ENCODE assay signal across 27 cellular contexts in genomic region chr4:158766419-158767044, GRCh38. TPM values are rescaled to one million over a fixed set of nuclear protein-coding genes. Genes with fewer than 3 reads are reported as not detected.
DNase-seq lines count a peak whose midpoint lies in the region; ATAC-seq and TF ChIP-seq lines count a peak whose summit lies in the region.
"Had no signal": no experiment of that assay in that cellular context is flagged by ENCODE, and none has a peak within 500 bp of the region (broad histone marks: within the 10 kb centered on the region; RNA-seq: fewer than 3 reads in every experiment).

No MANE protein-coding gene starts in this region.

- H3K36me3 ChIP-seq in IMR-90 (ENCODE audit: control insufficient read depth, insufficient read depth, low read length) = no peaks in the 10 kb centered on the region
- no peaks in the 10 kb centered on the region for H3K36me3 ChIP-seq in ascending aorta
- H3K36me3 ChIP-seq in psoas muscle (ENCODE audit: insufficient read depth in 1 of 2, low read depth in 1 of 2) = no peaks in the 10 kb centered on the region
- H3K36me3 ChIP-seq in ovary = no peaks in the 10 kb centered on the region
- H3K36me3 ChIP-seq: breast epithelium, right lobe of liver, suprapubic skin had no signal

- POLR2A ChIA-PET in IMR-90 (lab: Charles Lee; ENCODE audit: unreplicated experiment) = no interaction called here

- H3K9me1 ChIP-seq in IMR-90 (ENCODE audit: insufficient read depth, low read length) = peaks cover 4% of the 10 kb centered on the region; the same call in 1 of the 2 replicates

- TF ChIP-seq POLR2A in IMR-90 (IDR thresholded peaks at IDR 0.05; ENCODE audit: low read depth, low read length) = no peak
- no peak for TF ChIP-seq POLR2A in ovary (IDR thresholded peaks at IDR 0.05)

- intact Hi-C loops in IMR-90 (cut with micrococcal nuclease) = no loop called here
- intact Hi-C loops in ascending aorta (cut with DNase I) = no loop called here
- intact Hi-C loops in psoas muscle (cut with DNase I) = loop anchor here (5.0 kb wide), 4 partner anchors 34 to 336 kb away; partner anchors contain the start of gene RAPGEF2 (in 1 of the 2)
- intact Hi-C loops in ovary (cut with DNase I) = no loop called here

- no peak overlapping the region for H2BK120ac ChIP-seq in IMR-90 (ENCODE audit: low read depth, low read length)

- DNase-seq in IMR-90 (no peak), NOMO-1 (lab: John Stamatoyannopoulos, UW; ENCODE audit: unreplicated experiment in 2 of 2) (peak; percentile 60 to 91), ascending aorta (ENCODE audit: low spot score in 2 of 2) (no peak), psoas muscle (no peak), GM19238 (ENCODE audit: insufficient read length, low spot score) (no peak), ovary (no peak)
- no peak for DNase-seq in activated CD4-positive, alpha-beta T cell treated with anti-CD3 and anti-CD28 coated beads, Interleukin-2, amount 50 U/mL, for 48 hours
- DNase-seq: activated CD4-positive, alpha-beta T cell treated with anti-CD3 and anti-CD28 coated beads, Interleukin-2, amount 50 U/mL, for 4 hours; activated CD4-positive, CD25-positive, alpha-beta regulatory T cell; activated naive CD4-positive, alpha-beta T cell treated with anti-CD3 and anti-CD28 coated beads for 36 hours; CD8-positive, alpha-beta T cell; effector CD4-positive, alpha-beta T cell; glutamatergic neuron; kidney; NCI-H2081 treated with DMSO at 0.1 percent for 48 hours; NCI-H774; nephron progenitor cell; right lobe of liver; stimulated activated CD4-positive, alpha-beta T cell treated with anti-CD3 and anti-CD28 coated beads, Interleukin-12 subunit alpha, Interleukin-12 subunit beta, amount 100 ng/mL, for 4 hours; stimulated activated CD4-positive, alpha-beta T cell treated with anti-CD3 and anti-CD28 coated beads, Interleukin-4, amount 100 ng/mL, for 1 hour; SW 1271 had no signal

- TF ChIP-seq CTCF in IMR-90 (conservative IDR thresholded peaks at IDR 0.05; ENCODE audit: low read depth, low read length) (no peak), ascending aorta (IDR thresholded peaks at IDR 0.05) (no peak), psoas muscle (IDR thresholded peaks at IDR 0.05) (no peak), ovary (IDR thresholded peaks at IDR 0.05) (no peak)

- no peak overlapping the region for H4K5ac ChIP-seq in IMR-90 (ENCODE audit: low read depth, low read length)

- no peak for ATAC-seq in IMR-90 (ENCODE audit: low read depth)
- ATAC-seq in psoas muscle = no peak
- ATAC-seq in esophagus mucosa = no peak
- ATAC-seq: CD8-positive, alpha-beta T cell; right lobe of liver; Right ventricle myocardium inferior had no signal

- CTCF ChIA-PET in IMR-90 (lab: Yijun Ruan, JAX) = no interaction called here

- H3K14ac ChIP-seq in IMR-90 (replicated peaks; ENCODE audit: low read depth, low read length) = no peak overlapping the region

- no TSS peak for BruUV-seq in IMR-90 (replicated peaks; lab: Mats Ljungman, UMichigan)

- no CpG with 5 or more reads among the region's 6 CpGs for WGBS in IMR-90 (ENCODE audit: extremely low coverage in 2 of 2, insufficient read length in 1 of 2), 2 experiments
- WGBS in psoas muscle, 3 donors = 75 to 85% (median 80%) methylated on average over 6 of the region's 6 CpGs
- 19 to 41% (median 30%) methylated on average over 6 of the region's 6 CpGs for WGBS in ovary, 3 donors

- no peak overlapping the region for H3K4ac ChIP-seq in IMR-90 (ENCODE audit: low read depth, low read length)

- no peak overlapping the region for H3K4me3 ChIP-seq in IMR-90 (ENCODE audit: insufficient read depth, low read depth, low read length)
- H3K4me3 ChIP-seq in ascending aorta = no peak overlapping the region
- no peak overlapping the region for H3K4me3 ChIP-seq in psoas muscle
- no peak overlapping the region for H3K4me3 ChIP-seq in ovary
- H3K4me3 ChIP-seq: breast epithelium, lung, right lobe of liver, suprapubic skin had no signal

- H3K79me1 ChIP-seq in IMR-90 (ENCODE audit: low read depth in 1 of 2, low read length in 2 of 2) = peaks cover 4 to 22% of the 10 kb centered on the region in 2 experiments; a peak in 3 of 4 replicates

- H2AFZ ChIP-seq in IMR-90 (replicated peaks; ENCODE audit: low read length, poor library complexity) = no peak overlapping the region
- H2AFZ ChIP-seq: parathyroid adenoma had no signal

- H2BK15ac ChIP-seq in IMR-90 (ENCODE audit: low read depth, low read length) = no peak overlapping the region

- H2AK9ac ChIP-seq in IMR-90 (replicated peaks; ENCODE audit: low read depth, low read length, poor library complexity) = no peak overlapping the region

- no peaks in the 10 kb centered on the region; the same call in 1 of the 2 replicates for H3K4me1 ChIP-seq in IMR-90 (ENCODE audit: control insufficient read depth, insufficient read depth, low read length)
- peaks cover 0 to 9% of the 10 kb centered on the region in 2 donors for H3K4me1 ChIP-seq in ascending aorta
- peaks cover 22% of the 10 kb centered on the region for H3K4me1 ChIP-seq in psoas muscle
- peaks cover 4% of the 10 kb centered on the region for H3K4me1 ChIP-seq in ovary (ENCODE audit: insufficient read depth)
- H3K4me1 ChIP-seq: breast epithelium, parathyroid adenoma had no signal

- H3K27ac ChIP-seq in IMR-90 (ENCODE audit: insufficient read depth, low read length) = no peak overlapping the region
- peak overlapping the region; percentile 37 to 85 for H3K27ac ChIP-seq in ascending aorta
- peak overlapping the region; percentile 19 for H3K27ac ChIP-seq in psoas muscle
- H3K27ac ChIP-seq in ovary = no peak overlapping the region
- H3K27ac ChIP-seq: breast epithelium, parathyroid adenoma, right lobe of liver, suprapubic skin had no signal

- no peak overlapping the region for H2BK20ac ChIP-seq in IMR-90 (ENCODE audit: low read depth, low read length)

- 0 out of 2 replicates have a peak overlapping the region, but pooled peaks have one; percentile 36 for H3K23ac ChIP-seq in IMR-90 (ENCODE audit: low read depth, low read length)

- no peak overlapping the region for H4K8ac ChIP-seq in IMR-90 (ENCODE audit: low read depth in 2 of 2, low read length in 2 of 2)

- H3K27me3 ChIP-seq in IMR-90 (ENCODE audit: control insufficient read depth, insufficient read depth, low read length) = no peaks in the 10 kb centered on the region
- no peaks in the 10 kb centered on the region for H3K27me3 ChIP-seq in ascending aorta
- no peaks in the 10 kb centered on the region for H3K27me3 ChIP-seq in psoas muscle (ENCODE audit: insufficient read depth in 3 of 3, low read length in 2 of 3)
- no peaks in the 10 kb centered on the region for H3K27me3 ChIP-seq in ovary
- H3K27me3 ChIP-seq: breast epithelium, right lobe of liver, suprapubic skin had no signal

- TF ChIP-seq EP300 in ovary (IDR thresholded peaks at IDR 0.05) = no peak

- no peak overlapping the region for H3K9ac ChIP-seq in IMR-90 (ENCODE audit: low read depth, low read length)
- H3K9ac ChIP-seq: parathyroid adenoma had no signal

- no peak overlapping the region for H3K4me2 ChIP-seq in IMR-90 (ENCODE audit: low read depth, low read length)

- TF ChIP-seq RAD21 in IMR-90 (IDR thresholded peaks at IDR 0.05; ENCODE audit: low read length) = no peak

- no peak overlapping the region for H4K91ac ChIP-seq in IMR-90 (ENCODE audit: insufficient read depth, low read depth, low read length)

- H3K56ac ChIP-seq in IMR-90 (ENCODE audit: extremely low read depth, insufficient read depth, low read length) = no peak overlapping the region

- H4K20me1 ChIP-seq in IMR-90 (ENCODE audit: insufficient read depth, low read length) = no peaks in the 10 kb centered on the region

- in situ Hi-C loops in IMR-90 (cut with MboI; ENCODE audit: low sequenced_read_pairs) = no loop called here

- no peak overlapping the region for H2BK5ac ChIP-seq in IMR-90 (ENCODE audit: low read depth, low read length, poor library complexity, severe bottlenecking)

- no peak overlapping the region for H3K18ac ChIP-seq in IMR-90 (ENCODE audit: low read depth, low read length)

- H2AK5ac ChIP-seq in IMR-90 (ENCODE audit: low read depth, low read length) = no peak overlapping the region

- dilution Hi-C loops in IMR-90 (cut with HindIII; ENCODE audit: low sequenced_read_pairs, unreplicated experiment) = no loop called here

- no peaks in the 10 kb centered on the region for H3K9me3 ChIP-seq in IMR-90 (ENCODE audit: control insufficient read depth, insufficient read depth, low read length)
- no peaks in the 10 kb centered on the region for H3K9me3 ChIP-seq in ascending aorta
- no peaks in the 10 kb centered on the region for H3K9me3 ChIP-seq in psoas muscle
- H3K9me3 ChIP-seq in ovary = no peaks in the 10 kb centered on the region
- H3K9me3 ChIP-seq: breast epithelium, right lobe of liver, suprapubic skin had no signal

TF ChIP-seq in IMR-90, 13 proteins besides CTCF, POLR2A, EP300 and RAD21 (continues in another document):
- TF ChIP-seq MXI1 (IDR thresholded peaks at IDR 0.05; ENCODE audit: borderline replicate concordance, low read depth, low read length) = no peak
- TF ChIP-seq MAFK (IDR thresholded peaks at IDR 0.05; ENCODE audit: low read depth, low read length) = no peak
- no peak for TF ChIP-seq RFX5 (IDR thresholded peaks at IDR 0.05; ENCODE audit: low read depth, low read length)
- no peak for TF ChIP-seq NFE2L2 (IDR thresholded peaks at IDR 0.05; ENCODE audit: low read depth, low read length)
- no peak for TF ChIP-seq BHLHE40 (IDR thresholded peaks at IDR 0.05; ENCODE audit: low read depth, low read length)
- no peak for TF ChIP-seq RCOR1 (IDR thresholded peaks at IDR 0.05; ENCODE audit: insufficient replicate concordance, low read length)

RNA-seq across cellular contexts. Expression of gene FNIP2, which starts 2.3 kb away (rescaled TPM):
- 22.2 and 24.6 TPM in 2 replicates for total RNA-seq in IMR-90 (2012; rRNA removed)
- polyA plus RNA-seq in IMR-90 (2012; rRNA removed) = 3.9 and 4.7 TPM in 2 replicates
- 1.6 and 2.5 TPM in 2 replicates for polyA plus RNA-seq in IMR-90 (2012; cell fraction: cytosol; rRNA removed)
- 1.7 and 5.1 TPM in 2 replicates for polyA plus RNA-seq in IMR-90 (2012; cell fraction: nucleus; rRNA removed; ENCODE audit: low replicate concordance)
- 44.1 TPM for total RNA-seq in ascending aorta
- total RNA-seq in psoas muscle = 10 to 100 TPM; 31.5 to 92.1 (median 53.4) TPM
- polyA plus RNA-seq in psoas muscle = 10 to 100 TPM; 15.6 to 33.3 (median 19.1) TPM
- total RNA-seq in esophagus mucosa = 10.2 TPM
- 10 to 100 TPM; 10.8 to 34.1 (median 20.9) TPM for total RNA-seq in ovary
- polyA plus RNA-seq in ovary = 10 to 100 TPM in 1 of 2 donors, 1 to 10 TPM in 1; 6.1 to 18.3 TPM

RNA-seq across cellular contexts. Expression of gene PPID, which starts 43.3 kb away (rescaled TPM):
- 11.8 and 22.8 TPM in 2 replicates for total RNA-seq in IMR-90 (2012; rRNA removed)
- polyA plus RNA-seq in IMR-90 (2012; rRNA removed) = 17.1 and 21.1 TPM in 2 replicates
- polyA plus RNA-seq in IMR-90 (2012; cell fraction: cytosol; rRNA removed) = 4.3 and 5.0 TPM in 2 replicates
- polyA plus RNA-seq in IMR-90 (2012; cell fraction: nucleus; rRNA removed; ENCODE audit: low replicate concordance) = 2.7 and 8.2 TPM in 2 replicates
- total RNA-seq in ascending aorta = 20.8 TPM
- total RNA-seq in psoas muscle = 10 to 100 TPM; 35.1 to 68.1 (median 51.0) TPM
- 100 to 1,000 TPM in 1 of 3 donors, 10 to 100 TPM in 2; 49.8 to 162 (median 72.5) TPM for polyA plus RNA-seq in psoas muscle
- total RNA-seq in esophagus mucosa = 12.0 TPM
- total RNA-seq in ovary = 10 to 100 TPM; 10.9 to 18.2 (median 14.5) TPM
- 10 to 100 TPM; 14.8 to 54.8 TPM for polyA plus RNA-seq in ovary

Comparison
In these comparisons a context has a peak if more than half of its experiments do, and no peak if none do; other contexts are left out.
1. DNase-seq: peak in NOMO-1 (2 of 2); none in IMR-90 (single experiment), ascending aorta (0 of 2), psoas muscle (0 of 2), GM19238 (single experiment), ovary (0 of 5) and activated CD4-positive, alpha-beta T cell treated with anti-CD3 and anti-CD28 coated beads, Interleukin-2, amount 50 U/mL, for 48 hours (0 of 2).
2. H3K27ac ChIP-seq: peak in ascending aorta (2 of 2) and psoas muscle (single experiment); none in IMR-90 (single experiment) and ovary (0 of 2).
3. intact Hi-C loops: an anchor here in psoas muscle (5.0 kb wide); none called in IMR-90, ascending aorta and ovary.